In genomic region chr5:32110081-32110696, GRCh38 we compare ENCODE assay signal across 26 cellular contexts.
"Had no signal": no experiment of that assay in that cellular context is flagged by ENCODE, and none has a peak within 500 bp of the region (broad histone marks: within the 10 kb centered on the region; RNA-seq: fewer than 3 reads in every experiment).

No MANE protein-coding gene starts in this region.

- H2AFZ ChIP-seq: parathyroid adenoma had no signal

- H3K4me3 ChIP-seq: breast epithelium, coronary artery, esophagus muscularis mucosa, right atrium auricular region, upper lobe of left lung had no signal

- H3K4me1 ChIP-seq: breast epithelium, parathyroid adenoma, right atrium auricular region, upper lobe of left lung had no signal

- FAIRE-seq: frontal cortex, keratinocyte had no signal

- ATAC-seq: left cardiac atrium; left ventricle myocardium superior; naive thymus-derived CD8-positive, alpha-beta T cell; stimulated activated naive CD8-positive, alpha-beta T cell treated with anti-CD3 and anti-CD28 coated beads, Interleukin-15, Interleukin-2, amounts not matched to agents 100 U/mL and 50 U/mL, for 24 hours; T-helper 17 cell had no signal

- H3K27me3 ChIP-seq: breast epithelium, esophagus muscularis mucosa, right atrium auricular region, upper lobe of left lung had no signal

- H3K36me3 ChIP-seq: breast epithelium had no signal

- H3K9ac ChIP-seq: parathyroid adenoma, SK-N-SH had no signal

- H3K79me2 ChIP-seq: parathyroid adenoma had no signal

- H3K4me2 ChIP-seq: SK-N-SH had no signal

- H3K9me3 ChIP-seq: breast epithelium, esophagus muscularis mucosa, right atrium auricular region, SK-N-SH, upper lobe of left lung had no signal

- DNase-seq: activated CD4-positive, alpha-beta memory T cell treated with anti-CD3 and anti-CD28 coated beads for 36 hours; activated CD4-positive, alpha-beta T cell treated with anti-CD3 and anti-CD28 coated beads, Interleukin-2, amount 10 ng/mL, durations not matched to agents 24 days and 14 days; activated CD4-positive, CD25-positive, alpha-beta regulatory T cell treated with anti-CD3 and anti-CD28 coated beads, Interleukin-2, amount 50 U/mL, for 72 hours; activated CD8-positive, alpha-beta memory T cell treated with anti-CD3 and anti-CD28 coated beads, Interleukin-2, amount 50 U/mL, for 4 hours; activated gamma-delta T cell treated with Interleukin-2 at 50 U/mL for 16 hours; activated naive CD4-positive, alpha-beta T cell treated with anti-CD3 and anti-CD28 coated beads, Interleukin-2, amount 50 U/mL, for 16 hours; activated T-cell treated with anti-CD3 and anti-CD28 coated beads, Interleukin-2, amount 50 U/mL, for 1 hour; glutamatergic neuron; left cardiac atrium; left ventricle myocardium superior; mammary epithelial cell; naive thymus-derived CD8-positive, alpha-beta T cell; nucleus accumbens; SK-N-SH; stimulated activated CD4-positive, alpha-beta T cell treated with anti-CD3 and anti-CD28 coated beads, Interleukin-2, amount 100 ng/mL, for 48 hours; stimulated activated naive CD8-positive, alpha-beta T cell treated with anti-CD3 and anti-CD28 coated beads, Interleukin-15, Interleukin-2, amounts not matched to agents 100 U/mL and 50 U/mL, for 24 hours; T-helper 17 cell; T1000; upper lobe of left lung had no signal

- H3K27ac ChIP-seq: breast epithelium, coronary artery, esophagus muscularis mucosa, parathyroid adenoma, right atrium auricular region, upper lobe of left lung had no signal
